In the genomic region with DNA sequence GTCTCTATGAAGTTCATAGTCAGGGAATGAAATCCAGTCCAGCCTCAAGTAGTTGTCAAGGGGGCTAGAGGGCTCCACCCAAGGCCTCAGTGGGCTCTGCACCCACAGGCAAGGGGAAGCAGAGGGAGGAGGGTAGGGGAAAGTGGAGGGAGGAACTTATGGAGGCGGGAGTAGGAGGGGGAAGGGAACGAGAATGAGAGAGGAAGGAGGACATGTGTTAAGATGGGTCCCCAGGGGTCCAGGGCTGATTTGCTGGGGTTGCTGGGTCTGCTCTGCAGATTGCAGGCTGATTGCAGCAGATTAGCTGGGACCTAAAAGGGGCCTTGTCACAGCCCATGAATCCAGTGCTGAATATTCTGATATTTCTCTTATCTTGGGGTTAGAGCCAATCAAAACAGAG, we compare ENCODE assay signal across 1 cellular context.
TF ChIP-seq lines count a peak whose summit lies in the region.

No MANE protein-coding gene starts in this region.

TF ChIP-seq in GM23338, 12 proteins besides CTCF, POLR2A, EP300 and RAD21 (continued from another document):
- TF ChIP-seq, protein P1, sequence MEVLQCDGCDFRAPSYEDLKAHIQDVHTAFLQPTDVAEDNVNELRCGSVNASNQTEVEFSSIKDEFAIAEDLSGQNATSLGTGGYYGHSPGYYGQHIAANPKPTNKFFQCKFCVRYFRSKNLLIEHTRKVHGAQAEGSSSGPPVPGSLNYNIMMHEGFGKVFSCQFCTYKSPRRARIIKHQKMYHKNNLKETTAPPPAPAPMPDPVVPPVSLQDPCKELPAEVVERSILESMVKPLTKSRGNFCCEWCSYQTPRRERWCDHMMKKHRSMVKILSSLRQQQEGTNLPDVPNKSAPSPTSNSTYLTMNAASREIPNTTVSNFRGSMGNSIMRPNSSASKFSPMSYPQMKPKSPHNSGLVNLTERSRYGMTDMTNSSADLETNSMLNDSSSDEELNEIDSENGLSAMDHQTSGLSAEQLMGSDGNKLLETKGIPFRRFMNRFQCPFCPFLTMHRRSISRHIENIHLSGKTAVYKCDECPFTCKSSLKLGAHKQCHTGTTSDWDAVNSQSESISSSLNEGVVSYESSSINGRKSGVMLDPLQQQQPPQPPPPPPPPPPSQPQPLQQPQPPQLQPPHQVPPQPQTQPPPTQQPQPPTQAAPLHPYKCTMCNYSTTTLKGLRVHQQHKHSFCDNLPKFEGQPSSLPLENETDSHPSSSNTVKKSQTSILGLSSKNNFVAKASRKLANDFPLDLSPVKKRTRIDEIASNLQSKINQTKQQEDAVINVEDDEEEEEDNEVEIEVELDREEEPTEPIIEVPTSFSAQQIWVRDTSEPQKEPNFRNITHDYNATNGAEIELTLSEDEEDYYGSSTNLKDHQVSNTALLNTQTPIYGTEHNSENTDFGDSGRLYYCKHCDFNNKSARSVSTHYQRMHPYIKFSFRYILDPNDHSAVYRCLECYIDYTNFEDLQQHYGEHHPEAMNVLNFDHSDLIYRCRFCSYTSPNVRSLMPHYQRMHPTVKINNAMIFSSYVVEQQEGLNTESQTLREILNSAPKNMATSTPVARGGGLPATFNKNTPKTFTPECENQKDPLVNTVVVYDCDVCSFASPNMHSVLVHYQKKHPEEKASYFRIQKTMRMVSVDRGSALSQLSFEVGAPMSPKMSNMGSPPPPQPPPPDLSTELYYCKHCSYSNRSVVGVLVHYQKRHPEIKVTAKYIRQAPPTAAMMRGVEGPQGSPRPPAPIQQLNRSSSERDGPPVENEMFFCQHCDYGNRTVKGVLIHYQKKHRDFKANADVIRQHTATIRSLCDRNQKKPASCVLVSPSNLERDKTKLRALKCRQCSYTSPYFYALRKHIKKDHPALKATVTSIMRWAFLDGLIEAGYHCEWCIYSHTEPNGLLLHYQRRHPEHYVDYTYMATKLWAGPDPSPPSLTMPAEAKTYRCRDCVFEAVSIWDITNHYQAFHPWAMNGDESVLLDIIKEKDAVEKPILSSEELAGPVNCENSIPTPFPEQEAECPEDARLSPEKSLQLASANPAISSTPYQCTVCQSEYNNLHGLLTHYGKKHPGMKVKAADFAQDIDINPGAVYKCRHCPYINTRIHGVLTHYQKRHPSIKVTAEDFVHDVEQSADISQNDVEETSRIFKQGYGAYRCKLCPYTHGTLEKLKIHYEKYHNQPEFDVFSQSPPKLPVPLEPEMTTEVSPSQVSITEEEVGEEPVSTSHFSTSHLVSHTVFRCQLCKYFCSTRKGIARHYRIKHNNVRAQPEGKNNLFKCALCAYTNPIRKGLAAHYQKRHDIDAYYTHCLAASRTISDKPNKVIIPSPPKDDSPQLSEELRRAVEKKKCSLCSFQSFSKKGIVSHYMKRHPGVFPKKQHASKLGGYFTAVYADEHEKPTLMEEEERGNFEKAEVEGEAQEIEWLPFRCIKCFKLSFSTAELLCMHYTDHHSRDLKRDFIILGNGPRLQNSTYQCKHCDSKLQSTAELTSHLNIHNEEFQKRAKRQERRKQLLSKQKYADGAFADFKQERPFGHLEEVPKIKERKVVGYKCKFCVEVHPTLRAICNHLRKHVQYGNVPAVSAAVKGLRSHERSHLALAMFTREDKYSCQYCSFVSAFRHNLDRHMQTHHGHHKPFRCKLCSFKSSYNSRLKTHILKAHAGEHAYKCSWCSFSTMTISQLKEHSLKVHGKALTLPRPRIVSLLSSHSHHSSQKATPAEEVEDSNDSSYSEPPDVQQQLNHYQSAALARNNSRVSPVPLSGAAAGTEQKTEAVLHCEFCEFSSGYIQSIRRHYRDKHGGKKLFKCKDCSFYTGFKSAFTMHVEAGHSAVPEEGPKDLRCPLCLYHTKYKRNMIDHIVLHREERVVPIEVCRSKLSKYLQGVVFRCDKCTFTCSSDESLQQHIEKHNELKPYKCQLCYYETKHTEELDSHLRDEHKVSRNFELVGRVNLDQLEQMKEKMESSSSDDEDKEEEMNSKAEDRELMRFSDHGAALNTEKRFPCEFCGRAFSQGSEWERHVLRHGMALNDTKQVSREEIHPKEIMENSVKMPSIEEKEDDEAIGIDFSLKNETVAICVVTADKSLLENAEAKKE (CRISPR knock-in tag; IDR thresholded peaks at IDR 0.05): no peak
